ENCODE assay signal across 8 cellular contexts in the genomic region with DNA sequence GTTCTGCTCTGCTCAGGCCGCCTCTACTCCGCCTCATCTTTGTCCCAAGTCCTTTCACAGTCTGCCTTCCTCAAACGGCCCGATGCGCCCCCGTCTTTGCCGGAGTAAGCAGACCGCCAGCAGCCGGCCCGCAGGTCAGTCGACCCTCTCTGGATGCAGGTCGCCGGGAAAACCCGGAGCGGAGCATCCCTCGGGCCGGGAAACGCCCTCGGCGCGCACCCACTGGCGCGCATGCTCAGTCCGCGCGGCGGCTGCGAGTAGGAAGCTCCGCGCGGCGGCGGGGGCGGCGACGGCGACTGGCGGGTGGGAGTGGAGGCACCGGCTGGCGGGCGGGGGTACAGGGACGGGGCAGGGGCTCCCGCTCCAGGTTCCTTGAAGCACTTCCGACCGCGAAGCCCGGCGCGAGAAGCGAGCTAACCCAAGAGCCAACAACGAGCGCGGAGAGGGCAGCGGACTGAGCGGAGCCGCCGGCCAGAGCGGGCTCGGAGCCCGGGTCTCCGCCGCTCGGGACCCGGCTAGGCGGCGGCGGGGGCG. TPM values are rescaled to one million over a fixed set of nuclear protein-coding genes. Genes with fewer than 3 reads are reported as not detected.
DNase-seq lines count a peak whose midpoint lies in the region; ATAC-seq lines count a peak whose summit lies in the region.

A gene (plus strand): TSS at position 286 of the 534 bp plus-strand sequence. CDS start 252 bp downstream, outside the sequence.

- intact Hi-C loops in left colon (cut with DNase I, micrococcal nuclease), result no loop called here

- DNase-seq in AG08396 (ENCODE audit: low spot score) (peak; percentile 96), NCI-H2227 (lab: John Stamatoyannopoulos, UW; ENCODE audit: unreplicated experiment) (peak; percentile 93), left colon (peak; percentile 90 to 95)
- DNase-seq in activated CD4-positive, alpha-beta T cell treated with anti-CD3 and anti-CD28 coated beads for 24 hours (ENCODE audit: low read depth in 2 of 2), result peak; percentile 78 to 80
- peak; percentile 80 to 83 for DNase-seq in stimulated activated CD4-positive, alpha-beta T cell treated with anti-CD3 and anti-CD28 coated beads, Interleukin-1b, Interleukin-23, amount 100 ng/mL, for 4 hours (ENCODE audit: low read depth in 2 of 2)

- ATAC-seq in GM18868 (IDR thresholded peaks at IDR 0.05; ENCODE audit: unreplicated experiment), result peak; percentile 76
- peak; percentile 56 for ATAC-seq in HG03097 (IDR thresholded peaks at IDR 0.05; ENCODE audit: low FRiP score, unreplicated experiment)
- peak; percentile 69 for ATAC-seq in left colon

- peak within 1 kb of the TSS; percentile 88 for H3K27ac ChIP-seq in cingulate gyrus (ENCODE audit: low read depth, low read length)

RNA-seq across cellular contexts. Expression of the gene that starts here (rescaled TPM):
- total RNA-seq in left colon, result 10 to 100 TPM; 69.2 to 85.7 TPM

Comparison
In these comparisons a context has a peak if more than half of its experiments do, and no peak if none do; other contexts are left out.
1. Peak in every context shown above with its lines: DNase-seq, ATAC-seq and H3K27ac ChIP-seq.